In the genomic region with DNA sequence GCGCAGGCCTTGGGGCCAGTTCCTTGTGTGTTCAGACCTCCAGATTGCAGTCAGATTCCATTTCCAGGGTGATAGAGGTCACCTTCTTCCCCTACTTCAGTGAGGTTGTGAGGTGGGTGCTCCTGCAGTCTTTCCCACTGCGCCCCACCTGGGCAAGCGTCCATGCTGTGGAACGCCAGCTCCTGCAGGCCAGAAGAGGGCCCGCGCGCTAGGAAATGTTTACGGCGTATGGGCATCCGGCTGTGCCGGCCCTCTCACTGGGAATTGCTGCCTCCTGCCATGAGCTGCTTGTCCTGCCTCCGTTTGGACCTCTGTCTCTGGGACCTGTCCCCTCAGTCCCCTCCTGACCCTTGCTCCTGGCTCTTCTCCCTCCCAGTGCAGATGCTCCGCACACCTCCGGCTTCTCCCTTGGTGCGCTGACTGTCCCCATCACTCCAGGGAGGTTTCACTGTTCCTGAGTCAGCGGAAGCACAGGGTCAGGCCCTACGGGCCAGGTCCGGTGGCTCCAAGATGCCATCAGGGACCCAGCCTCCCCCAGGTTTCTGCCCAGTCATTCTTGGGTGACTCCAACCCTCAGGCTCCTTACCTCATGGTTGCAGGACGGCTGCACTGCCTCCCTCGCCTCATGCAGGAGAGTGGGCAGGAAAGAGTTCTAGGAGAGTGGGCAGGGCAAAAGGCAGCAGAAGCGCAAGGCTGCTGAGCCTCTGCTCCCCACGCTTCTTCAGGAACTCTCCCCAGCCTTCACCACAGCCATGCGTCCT, we compare ENCODE assay signal across 17 cellular contexts. TPM values are rescaled to one million over a fixed set of nuclear protein-coding genes. Genes with fewer than 3 reads are reported as not detected.
DNase-seq lines count a peak whose midpoint lies in the region; ATAC-seq and TF ChIP-seq lines count a peak whose summit lies in the region.
"Had no signal": no experiment of that assay in that cellular context is flagged by ENCODE, and none has a peak within 500 bp of the region (broad histone marks: within the 10 kb centered on the region; RNA-seq: fewer than 3 reads in every experiment).

No MANE protein-coding gene starts in this region.

- no peaks in the 10 kb centered on the region for H3K9me3 Mint-ChIP-seq in Caco-2 (ENCODE audit: unreplicated experiment)
- H3K9me3 Mint-ChIP-seq: CD8-positive, alpha-beta T cell had no signal

- peaks cover 92% of the 10 kb centered on the region for H3K36me3 Mint-ChIP-seq in Caco-2 (ENCODE audit: insufficient read depth, unreplicated experiment)

- intact Hi-C loops in Caco-2 (cut with micrococcal nuclease; ENCODE audit: unreplicated experiment) = no loop called here
- intact Hi-C loops in prostate gland (cut with DNase I) = loop anchor here (5.0 kb wide), 1 partner anchor 140 kb away; no protein-coding TSS in a partner anchor

- H3K4me1 Mint-ChIP-seq in Caco-2 (ENCODE audit: low read depth, unreplicated experiment) = peaks cover 13% of the 10 kb centered on the region
- H3K4me1 Mint-ChIP-seq: B cell had no signal

- H3K9me2 ChIP-seq in hepatocyte (replicated peaks; ENCODE audit: insufficient read depth) = no peaks in the 10 kb centered on the region
- H3K9me2 ChIP-seq: SK-N-SH had no signal

- no peak for TF ChIP-seq CTCF in Caco-2 (IDR thresholded peaks at IDR 0.05; ENCODE audit: insufficient read depth in 1 of 2, low read depth in 1 of 2, low read length in 1 of 2, severe bottlenecking in 1 of 2, unreplicated experiment in 1 of 2)
- TF ChIP-seq CTCF in RWPE1 (conservative IDR thresholded peaks at IDR 0.05; ENCODE audit: low read depth) = no peak
- no peak for TF ChIP-seq CTCF in hepatocyte (IDR thresholded peaks at IDR 0.05; ENCODE audit: poor library complexity)
- TF ChIP-seq CTCF in prostate gland (IDR thresholded peaks at IDR 0.05) = no peak

- H3K27me3 ChIP-seq in Caco-2 (replicated peaks; ENCODE audit: control insufficient read depth, insufficient read depth, low read length) (no peaks in the 10 kb centered on the region), hepatocyte (no peaks in the 10 kb centered on the region), prostate gland (replicated peaks; ENCODE audit: insufficient read depth) (no peaks in the 10 kb centered on the region)

- BruUV-seq in Caco-2 (replicated peaks; lab: Mats Ljungman, UMichigan) = no TSS peak

- H3K36me3 ChIP-seq in Caco-2 (ENCODE audit: control insufficient read depth, insufficient read depth, low read length) (peaks cover 4% of the 10 kb centered on the region), hepatocyte (replicated peaks; ENCODE audit: insufficient read depth, low read depth) (no peaks in the 10 kb centered on the region), prostate gland (peaks cover 22 to 36% of the 10 kb centered on the region in 2 donors)

- H3K4me3 ChIP-seq in Caco-2 (ENCODE audit: low read depth, low read length) (no peak overlapping the region), hepatocyte (no peak overlapping the region), prostate gland (no peak overlapping the region)

- peak overlapping the region; percentile 53 for H3K27ac Mint-ChIP-seq in Caco-2 (ENCODE audit: unreplicated experiment)
- H3K27ac Mint-ChIP-seq: B cell; CD8-positive, alpha-beta T cell had no signal

- CTCF ChIA-PET in Caco-2 (lab: Charles Lee) (no interaction called here), RWPE1 (lab: Yijun Ruan, JAX) (interaction anchor here (0.9 to 1.6 kb wide), 2 partner anchors 29 to 75 kb away, joined by 6 to 8 read pairs; no protein-coding TSS in a partner anchor)

- H3K4me1 ChIP-seq in Caco-2 (peaks cover 10% of the 10 kb centered on the region; the same call in 1 of the 2 replicates), hepatocyte (ENCODE audit: insufficient read depth) (peaks cover 12% of the 10 kb centered on the region), prostate gland (replicated peaks) (peaks cover 3% of the 10 kb centered on the region)

- WGBS in hepatocyte (ENCODE audit: low lambda C conversion rate, missing lambda C conversion rate) = 91% methylated on average over 23 of the region's 23 CpGs
- 90% methylated on average over 23 of the region's 23 CpGs for WGBS in prostate gland

- no peaks in the 10 kb centered on the region for H3K27me3 Mint-ChIP-seq in Caco-2 (ENCODE audit: insufficient read depth, unreplicated experiment)
- H3K27me3 Mint-ChIP-seq: B cell had no signal

- ATAC-seq in GM18870 (IDR thresholded peaks at IDR 0.05; ENCODE audit: unreplicated experiment) = no peak
- ATAC-seq: CD8-positive, alpha-beta T cell; Panc1 had no signal

- no peaks in the 10 kb centered on the region for H3K79me2 ChIP-seq in hepatocyte

- POLR2A ChIA-PET in Caco-2 (lab: Charles Lee) (interaction anchor here (0.5 kb wide), 1 partner anchor 75 kb away, joined by 4 read pairs; no protein-coding TSS in a partner anchor), RWPE1 (lab: Yijun Ruan, JAX; ENCODE audit: low non-redundant PET) (no interaction called here)

- no peak overlapping the region for H2AFZ ChIP-seq in hepatocyte

- no peak for TF ChIP-seq POLR2A in prostate gland (IDR thresholded peaks at IDR 0.05)

- H4K20me1 ChIP-seq in hepatocyte (ENCODE audit: insufficient read depth, poor library complexity, severe bottlenecking) = no peaks in the 10 kb centered on the region

- no peak overlapping the region for H3K4me3 Mint-ChIP-seq in Caco-2 (ENCODE audit: unreplicated experiment)
- H3K4me3 Mint-ChIP-seq: B cell; CD8-positive, alpha-beta T cell had no signal

- H3K4me2 ChIP-seq in hepatocyte = peak overlapping the region; percentile 61
- H3K4me2 ChIP-seq: SK-N-SH had no signal

- H3K27ac ChIP-seq in RWPE1 (peak overlapping the region; percentile 27), hepatocyte (peak overlapping the region; percentile 91), prostate gland (peak overlapping the region; percentile 47 to 67)

- H3K9me3 ChIP-seq in Caco-2 (no peaks in the 10 kb centered on the region), hepatocyte (ENCODE audit: low read depth) (no peaks in the 10 kb centered on the region), prostate gland (no peaks in the 10 kb centered on the region)
- H3K9me3 ChIP-seq: SK-N-SH had no signal

- DNase-seq in Caco-2 = no peak
- no peak for DNase-seq in RWPE1 (ENCODE audit: low spot score)
- DNase-seq in hepatocyte (ENCODE audit: low spot score) = no peak
- DNase-seq in prostate gland (ENCODE audit: low spot score) = no peak
- DNase-seq in NCI-H2107 (lab: John Stamatoyannopoulos, UW) = no peak
- DNase-seq in nucleus accumbens (lab: John Stamatoyannopoulos, UW) = no peak
- no peak for DNase-seq in stimulated activated naive CD4-positive, alpha-beta T cell treated with Interleukin-2 at 50 U/mL for 16 hours (lab: John Stamatoyannopoulos, UW)
- DNase-seq: CD8-positive, alpha-beta T cell; DND-41; NCI-H1092; NCI-H446 treated with DMSO at 0.1 percent for 48 hours; NCI-H748 treated with DMSO at 0.1 percent for 48 hours; Right ventricle myocardium superior; SK-N-SH had no signal

RNA-seq across cellular contexts. Expression of a gene that starts 56.6 kb away (rescaled TPM):
- total RNA-seq in Caco-2 (2022) (171 and 180 TPM in 2 replicates), hepatocyte (36.9 and 80.7 TPM in 2 replicates), prostate gland (100 to 1,000 TPM in 1 of 2 donors, 10 to 100 TPM in 1; 98.5 to 152 TPM)
- polyA plus RNA-seq in hepatocyte = 93.4 and 108 TPM in 2 replicates

Comparison
In these comparisons a context has a peak if more than half of its experiments do, and no peak if none do; other contexts are left out.
1. H3K27ac ChIP-seq: peak in every context shown above with its lines; median percentile 91 in hepatocyte; 57 in prostate gland; 27 in RWPE1.